8 cellular contexts compared by ENCODE assay signal in genomic region chr11:11978792-11979486, GRCh38. TPM values are rescaled to one million over a fixed set of nuclear protein-coding genes. Genes with fewer than 3 reads are reported as not detected.
A peak's percentile ranks its signal among the peaks of the same experiment; 100 is the strongest.
DNase-seq lines count a peak whose midpoint lies in the region; ATAC-seq and TF ChIP-seq lines count a peak whose summit lies in the region.

No MANE protein-coding gene starts in this region.

- CTCF ChIA-PET in CD8-positive, alpha-beta T cell (lab: Charles Lee), result interaction anchor here (1.0 to 1.7 kb wide), 2 partner anchors 12 to 181 kb away, joined by 3 to 5 read pairs; no protein-coding TSS in a partner anchor

- TF ChIP-seq CTCF in astrocyte of the cerebellum (IDR thresholded peaks at IDR 0.05; ENCODE audit: low read depth, low read length, missing control alignments) (no peak), spleen (IDR thresholded peaks at IDR 0.05 in 8 of 11, conservative IDR thresholded peaks at IDR 0.05 in 3 of 11) (no peak), omental fat pad (IDR thresholded peaks at IDR 0.05) (no peak)
- TF ChIP-seq CTCF in CD8-positive, alpha-beta T cell (IDR thresholded peaks at IDR 0.05), result no peak

- DNase-seq in astrocyte of the cerebellum (ENCODE audit: low read depth) (peak; percentile 63), hepatic stellate cell (ENCODE audit: low spot score) (peak; percentile 73), spleen (peak; percentile 33), omental fat pad (ENCODE audit: low spot score) (no peak), epidermal melanocyte (ENCODE audit: insufficient read length, low spot score) (no peak)
- DNase-seq in CD8-positive, alpha-beta T cell, result no peak

- ATAC-seq in omental fat pad (ENCODE audit: low FRiP score) (no peak), GM21528 (IDR thresholded peaks at IDR 0.05; ENCODE audit: low FRiP score, unreplicated experiment) (no peak)
- ATAC-seq in CD8-positive, alpha-beta T cell, result no peak

- H3K36me3 Mint-ChIP-seq in CD8-positive, alpha-beta T cell, result no peaks in the 10 kb centered on the region

- peaks cover 9% of the 10 kb centered on the region for H3K4me1 Mint-ChIP-seq in CD8-positive, alpha-beta T cell (ENCODE audit: low read depth)

- no peaks in the 10 kb centered on the region for H3K27me3 ChIP-seq in HUES6 (ENCODE audit: control insufficient read depth, insufficient read depth, low read length)
- no peaks in the 10 kb centered on the region for H3K27me3 ChIP-seq in spleen (replicated peaks in 1 of 7)
- H3K27me3 ChIP-seq in CD8-positive, alpha-beta T cell (ENCODE audit: insufficient read depth, low read length), result no peaks in the 10 kb centered on the region

- H3K4me3 Mint-ChIP-seq in CD8-positive, alpha-beta T cell, result no peak overlapping the region

- H3K4me1 ChIP-seq in HUES6 (ENCODE audit: control insufficient read depth, insufficient read depth, low read length) (peaks cover 40% of the 10 kb centered on the region), spleen (peaks cover 9 to 61% (median 23%) of the 10 kb centered on the region in 6 donors)
- H3K4me1 ChIP-seq in CD8-positive, alpha-beta T cell (ENCODE audit: insufficient read depth, low read length), result peaks cover 8% of the 10 kb centered on the region

- 60 to 79% (median 67%) methylated on average over 6 to 13 of the region's 13 CpGs for WGBS in spleen, 5 donors

- TF ChIP-seq POLR2A in spleen (IDR thresholded peaks at IDR 0.05), result no peak

- in situ Hi-C loops in astrocyte of the cerebellum (cut with HindIII; ENCODE audit: low sequenced_read_pairs), result no loop called here

- no peak overlapping the region for H3K4me3 ChIP-seq in HUES6 (ENCODE audit: low read depth, low read length)
- H3K4me3 ChIP-seq in astrocyte of the cerebellum (ENCODE audit: low read depth, low read length), result no peak overlapping the region
- H3K4me3 ChIP-seq in spleen, result no peak overlapping the region
- no peak overlapping the region for H3K4me3 ChIP-seq in CD8-positive, alpha-beta T cell (ENCODE audit: low read depth, low read length)

- intact Hi-C loops in spleen (cut with DNase I; ENCODE audit: low total_unique reads), result no loop called here
- intact Hi-C loops in CD8-positive, alpha-beta T cell (cut with DNase I, micrococcal nuclease), result no loop called here

- no peak overlapping the region for H3K27ac Mint-ChIP-seq in CD8-positive, alpha-beta T cell

- H3K27me3 Mint-ChIP-seq in CD8-positive, alpha-beta T cell (ENCODE audit: low read depth), result no peaks in the 10 kb centered on the region

- peaks cover 9% of the 10 kb centered on the region; the same call in 1 of the 2 replicates for H3K9me3 ChIP-seq in HUES6 (ENCODE audit: control insufficient read depth, insufficient read depth, low read depth, low read length)
- no peaks in the 10 kb centered on the region for H3K9me3 ChIP-seq in spleen
- no peaks in the 10 kb centered on the region for H3K9me3 ChIP-seq in CD8-positive, alpha-beta T cell (ENCODE audit: low read length)

- POLR2A ChIA-PET in CD8-positive, alpha-beta T cell (lab: Charles Lee), result no interaction called here

- peak overlapping the region; percentile 35 for H3K9ac ChIP-seq in HUES6 (ENCODE audit: low read length)

- H3K27ac ChIP-seq in HUES6 (ENCODE audit: low read depth, low read length) (no peak overlapping the region; the same call in 1 of the 2 replicates), spleen (peak overlapping the region in 7 of 8 donors; percentile 35 to 70 (median 40))
- H3K27ac ChIP-seq in CD8-positive, alpha-beta T cell (ENCODE audit: low read depth, low read length), result no peak overlapping the region

- H3K9me3 Mint-ChIP-seq in CD8-positive, alpha-beta T cell, result no peaks in the 10 kb centered on the region

- no peaks in the 10 kb centered on the region for H3K36me3 ChIP-seq in HUES6 (ENCODE audit: control insufficient read depth, insufficient read depth, low read length)
- H3K36me3 ChIP-seq in spleen, result no peaks in the 10 kb centered on the region
- H3K36me3 ChIP-seq in CD8-positive, alpha-beta T cell (ENCODE audit: insufficient read depth, low read length), result no peaks in the 10 kb centered on the region

RNA-seq across cellular contexts. Expression of gene DKK3, which starts 29.5 kb away (rescaled TPM):
- total RNA-seq in spleen (100 to 1,000 TPM in 1 of 7 donors, 10 to 100 TPM in 6; 26.9 to 111 (median 53.2) TPM), omental fat pad (10 to 100 TPM; 16.5 to 33.6 (median 21.7) TPM)
- polyA plus RNA-seq in spleen, result 10 to 100 TPM in 2 of 3 donors, 1 to 10 TPM in 1; 8.6 to 14.2 (median 12.3) TPM
- total RNA-seq in CD8-positive, alpha-beta T cell, result 1 to 10 TPM; 4.6 to 5.5 TPM

Comparison
In these comparisons a context has a peak if more than half of its experiments do, and no peak if none do; other contexts are left out.
1. H3K27ac ChIP-seq: peak in spleen (7 of 8); none in HUES6 (single experiment) and CD8-positive, alpha-beta T cell (single experiment).
2. DNase-seq: peak in astrocyte of the cerebellum (single experiment), hepatic stellate cell (single experiment) and spleen (single experiment); none in omental fat pad (single experiment), epidermal melanocyte (single experiment) and CD8-positive, alpha-beta T cell (0 of 7).